Comparison of ENCODE assay signal across 11 cellular contexts in the genomic region with DNA sequence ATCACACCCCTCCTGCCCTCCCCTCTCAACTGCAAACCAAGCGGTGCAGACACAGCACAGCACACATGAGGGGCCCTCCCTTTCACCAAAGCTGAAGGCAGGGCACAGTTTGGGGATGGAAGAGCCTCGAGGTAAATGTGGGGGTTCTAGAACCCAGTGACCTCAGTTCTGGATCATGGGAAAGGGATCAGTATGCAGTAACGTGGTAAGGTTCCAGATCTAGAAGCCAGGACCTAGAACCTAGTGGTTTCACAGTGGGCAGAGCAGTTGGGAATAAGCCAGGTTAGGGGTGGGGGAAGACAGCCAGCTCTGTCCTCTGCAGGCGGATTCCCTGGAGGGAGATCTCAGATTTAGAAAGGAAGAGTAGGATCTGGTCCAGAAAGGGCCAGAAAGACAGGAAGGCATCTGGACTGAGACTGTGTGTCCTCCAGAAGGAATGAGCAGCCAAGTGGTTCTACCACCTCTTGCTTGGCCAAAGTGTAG. TPM values are rescaled to one million over a fixed set of nuclear protein-coding genes. Genes with fewer than 3 reads are reported as not detected.
DNase-seq lines count a peak whose midpoint lies in the region; ATAC-seq and TF ChIP-seq lines count a peak whose summit lies in the region.
"Had no signal": no experiment of that assay in that cellular context is flagged by ENCODE, and none has a peak within 500 bp of the region (broad histone marks: within the 10 kb centered on the region; RNA-seq: fewer than 3 reads in every experiment).

No MANE protein-coding gene starts in this region.

- DNase-seq in T-helper 2 cell treated with Interferon-gamma antibody and Interleukin-4, amounts not matched to agents 5 μg/mL and 100 μg/mL, for 36 hours (ENCODE audit: low spot score): no peak
- DNase-seq in T-helper 2 cell (no peak), fibroblast of the aortic adventitia (ENCODE audit: low read depth) (peak; percentile 70), H4 (ENCODE audit: low spot score) (no peak)
- no peak for DNase-seq in activated CD4-positive, alpha-beta memory T cell treated with anti-CD3 and anti-CD28 coated beads, Interleukin-2, amount 10 ng/mL, durations not matched to agents 7 days and 5 days
- DNase-seq: NCI-H774; stimulated activated CD4-positive, alpha-beta T cell treated with anti-CD3 and anti-CD28 coated beads, Interleukin-1b, Interleukin-23, amount 100 ng/mL, for 48 hours had no signal

- H3K36me3 ChIP-seq in subcutaneous abdominal adipose tissue (ENCODE audit: control insufficient read depth in 5 of 5, insufficient read depth in 5 of 5, low read length in 5 of 5): peaks cover 0 to 56% (median 31%) of the 10 kb centered on the region in 5 donors

- H3K27me3 Mint-ChIP-seq in T-helper 2 cell treated with Interferon-gamma antibody and Interleukin-4, amounts not matched to agents 5 μg/mL and 100 μg/mL, for 36 hours (ENCODE audit: low read depth): no peaks in the 10 kb centered on the region
- H3K27me3 Mint-ChIP-seq in activated CD4-positive, alpha-beta memory T cell treated with anti-CD3 and anti-CD28 coated beads, Interleukin-2, amount 10 ng/mL, durations not matched to agents 7 days and 5 days: no peaks in the 10 kb centered on the region
- H3K27me3 Mint-ChIP-seq: central memory CD8-positive, alpha-beta T cell had no signal

- CTCF ChIA-PET in activated CD4-positive, alpha-beta memory T cell treated with anti-CD3 and anti-CD28 coated beads, Interleukin-2, amount 10 ng/mL, durations not matched to agents 7 days and 5 days (lab: Charles Lee): interaction anchor here (1.2 to 3.6 kb wide), 3 partner anchors 26 to 173 kb away, joined by 4 to 28 read pairs (median 5); partner anchors contain the start of genes GYS1 and RUVBL2

- ATAC-seq in GM21515 (IDR thresholded peaks at IDR 0.05; ENCODE audit: unreplicated experiment) (no peak), HG03175 (IDR thresholded peaks at IDR 0.05; ENCODE audit: unreplicated experiment) (no peak)

- POLR2A ChIA-PET in activated CD4-positive, alpha-beta memory T cell treated with anti-CD3 and anti-CD28 coated beads, Interleukin-2, amount 10 ng/mL, durations not matched to agents 7 days and 5 days (lab: Charles Lee): interaction anchor here (1.1 to 4.8 kb wide), 5 partner anchors 9 to 96 kb away, joined by 3 to 31 read pairs (median 9); partner anchors contain the start of genes GYS1, NUCB1, PPP1R15A and RUVBL2

- TF ChIP-seq CTCF in fibroblast of the aortic adventitia (IDR thresholded peaks at IDR 0.05; ENCODE audit: insufficient read depth, low read length): no peak

- peaks cover 32% of the 10 kb centered on the region for H3K4me1 Mint-ChIP-seq in T-helper 2 cell treated with Interferon-gamma antibody and Interleukin-4, amounts not matched to agents 5 μg/mL and 100 μg/mL, for 36 hours (ENCODE audit: low read depth)
- peaks cover 49% of the 10 kb centered on the region for H3K4me1 Mint-ChIP-seq in activated CD4-positive, alpha-beta memory T cell treated with anti-CD3 and anti-CD28 coated beads, Interleukin-2, amount 10 ng/mL, durations not matched to agents 7 days and 5 days

- H3K4me3 Mint-ChIP-seq in T-helper 2 cell treated with Interferon-gamma antibody and Interleukin-4, amounts not matched to agents 5 μg/mL and 100 μg/mL, for 36 hours: no peak overlapping the region
- no peak overlapping the region for H3K4me3 Mint-ChIP-seq in activated CD4-positive, alpha-beta memory T cell treated with anti-CD3 and anti-CD28 coated beads, Interleukin-2, amount 10 ng/mL, durations not matched to agents 7 days and 5 days
- H3K4me3 Mint-ChIP-seq: central memory CD8-positive, alpha-beta T cell had no signal

- no peaks in the 10 kb centered on the region for H3K27me3 ChIP-seq in subcutaneous abdominal adipose tissue (ENCODE audit: control insufficient read depth in 5 of 5, insufficient read depth in 4 of 5, low read length in 5 of 5)

- H3K36me3 Mint-ChIP-seq in T-helper 2 cell treated with Interferon-gamma antibody and Interleukin-4, amounts not matched to agents 5 μg/mL and 100 μg/mL, for 36 hours (ENCODE audit: low read depth): peaks cover 37% of the 10 kb centered on the region
- peaks cover 53% of the 10 kb centered on the region for H3K36me3 Mint-ChIP-seq in activated CD4-positive, alpha-beta memory T cell treated with anti-CD3 and anti-CD28 coated beads, Interleukin-2, amount 10 ng/mL, durations not matched to agents 7 days and 5 days (ENCODE audit: low read depth)

- peak overlapping the region; percentile 24 for H3K27ac Mint-ChIP-seq in T-helper 2 cell treated with Interferon-gamma antibody and Interleukin-4, amounts not matched to agents 5 μg/mL and 100 μg/mL, for 36 hours
- H3K27ac Mint-ChIP-seq in activated CD4-positive, alpha-beta memory T cell treated with anti-CD3 and anti-CD28 coated beads, Interleukin-2, amount 10 ng/mL, durations not matched to agents 7 days and 5 days: peak overlapping the region; percentile 11

- H3K4me1 ChIP-seq in subcutaneous abdominal adipose tissue (ENCODE audit: control insufficient read depth in 5 of 5, insufficient read depth in 5 of 5, low read length in 5 of 5): peaks cover 8 to 68% (median 67%) of the 10 kb centered on the region in 5 donors

- no peak overlapping the region for H3K4me3 ChIP-seq in fibroblast of the aortic adventitia (ENCODE audit: low read depth, low read length)
- H3K4me3 ChIP-seq in subcutaneous abdominal adipose tissue (ENCODE audit: low read depth in 1 of 5, low read length in 5 of 5): peak overlapping the region in 2 of 5 donors; percentile 7 to 96

- no peaks in the 10 kb centered on the region for H3K9me3 Mint-ChIP-seq in T-helper 2 cell treated with Interferon-gamma antibody and Interleukin-4, amounts not matched to agents 5 μg/mL and 100 μg/mL, for 36 hours
- no peaks in the 10 kb centered on the region for H3K9me3 Mint-ChIP-seq in activated CD4-positive, alpha-beta memory T cell treated with anti-CD3 and anti-CD28 coated beads, Interleukin-2, amount 10 ng/mL, durations not matched to agents 7 days and 5 days
- H3K9me3 Mint-ChIP-seq: central memory CD8-positive, alpha-beta T cell had no signal

- H3K27ac ChIP-seq in subcutaneous abdominal adipose tissue (ENCODE audit: low read depth, low read length): peak overlapping the region; percentile 89

- peak overlapping the region in 2 of 5 donors; percentile 28 to 63 for H3K9ac ChIP-seq in subcutaneous abdominal adipose tissue (ENCODE audit: low read length in 5 of 5)

- H3K9me3 ChIP-seq in subcutaneous abdominal adipose tissue (ENCODE audit: control insufficient read depth in 5 of 5, low read length in 5 of 5): no peaks in the 10 kb centered on the region

RNA-seq across cellular contexts. Expression of gene FTL, which starts 3.1 kb away (rescaled TPM):
- total RNA-seq in activated CD4-positive, alpha-beta memory T cell treated with anti-CD3 and anti-CD28 coated beads, Interleukin-2, amount 10 ng/mL, durations not matched to agents 7 days and 5 days: 1,000 to 10,000 TPM; 1,110 to 1,123 TPM
- total RNA-seq in fibroblast of the aortic adventitia (ENCODE audit: low replicate concordance): 5,494 and 8,302 TPM in 2 replicates
- total RNA-seq in H4 (2014; rRNA removed; shearing (Covaris generic)): 22,782 and 25,960 TPM in 2 replicates

RNA-seq across cellular contexts. Expression of gene BAX, which starts 13.5 kb away (rescaled TPM):
- total RNA-seq in activated CD4-positive, alpha-beta memory T cell treated with anti-CD3 and anti-CD28 coated beads, Interleukin-2, amount 10 ng/mL, durations not matched to agents 7 days and 5 days: 100 to 1,000 TPM; 255 to 258 TPM
- 15.5 and 45.8 TPM in 2 replicates for total RNA-seq in fibroblast of the aortic adventitia (ENCODE audit: low replicate concordance)
- 132 and 135 TPM in 2 replicates for total RNA-seq in H4 (2014; rRNA removed; shearing (Covaris generic))

RNA-seq across cellular contexts. Expression of gene GYS1, which starts 24.9 kb away (rescaled TPM):
- total RNA-seq in activated CD4-positive, alpha-beta memory T cell treated with anti-CD3 and anti-CD28 coated beads, Interleukin-2, amount 10 ng/mL, durations not matched to agents 7 days and 5 days: 10 to 100 TPM; 55.1 to 56.3 TPM
- 5.5 and 38.6 TPM in 2 replicates for total RNA-seq in fibroblast of the aortic adventitia (ENCODE audit: low replicate concordance)
- 31.7 and 31.9 TPM in 2 replicates for total RNA-seq in H4 (2014; rRNA removed; shearing (Covaris generic))

RNA-seq across cellular contexts. Expression of gene RUVBL2, which starts 25.5 kb away (rescaled TPM):
- 10 to 100 TPM; 74.7 to 80.1 TPM for total RNA-seq in activated CD4-positive, alpha-beta memory T cell treated with anti-CD3 and anti-CD28 coated beads, Interleukin-2, amount 10 ng/mL, durations not matched to agents 7 days and 5 days
- total RNA-seq in fibroblast of the aortic adventitia (ENCODE audit: low replicate concordance): 16.3 and 119 TPM in 2 replicates
- total RNA-seq in H4 (2014; rRNA removed; shearing (Covaris generic)): 353 and 374 TPM in 2 replicates

RNA-seq across cellular contexts. Expression of gene DHDH, which starts 34.7 kb away (rescaled TPM):
- total RNA-seq in activated CD4-positive, alpha-beta memory T cell treated with anti-CD3 and anti-CD28 coated beads, Interleukin-2, amount 10 ng/mL, durations not matched to agents 7 days and 5 days: 1 to 10 TPM; 1.6 to 2.9 TPM
- not detected in 2 replicates for total RNA-seq in fibroblast of the aortic adventitia (ENCODE audit: low replicate concordance)
- total RNA-seq in H4 (2014; rRNA removed; shearing (Covaris generic)): 0.27 TPM in 1 of 2 replicates, not detected in the other
